In genomic region chr16:77807-78443, GRCh38 we compare ENCODE assay signal across 1 cellular context.
A peak's percentile ranks its signal among the peaks of the same experiment; 100 is the strongest.
TF ChIP-seq lines count a peak whose summit lies in the region.

Gene MPG, plus strand, starts transcription at chr16:78225. Its CDS starts 85 bp downstream, at chr16:78310.

TF ChIP-seq in K562, 482 proteins besides CTCF, POLR2A, EP300 and RAD21 (continued from another document and continues in another):
- TF ChIP-seq MGA (IDR thresholded peaks at IDR 0.05) (peak; percentile 50; the same call in 1 of the 2 replicates), RUNX1 (IDR thresholded peaks at IDR 0.05; ENCODE audit: low read depth) (no peak), SPI1 (IDR thresholded peaks at IDR 0.05; ENCODE audit: borderline replicate concordance, low read depth, low read length) (no peak), ZBTB2 (IDR thresholded peaks at IDR 0.05) (no peak), ZNF12 (CRISPR knock-in tag; IDR thresholded peaks at IDR 0.05) (no peak), NR2F6 (CRISPR knock-in tag; IDR thresholded peaks at IDR 0.05) (no peak), CEBPZ (IDR thresholded peaks at IDR 0.05; ENCODE audit: borderline replicate concordance, low read depth, low read length) (no peak), MLX (CRISPR knock-in tag; conservative IDR thresholded peaks at IDR 0.05) (no peak), BDP1 (IDR thresholded peaks at IDR 0.05; ENCODE audit: insufficient read depth, insufficient read length) (no peak), CBFA2T2 (conservative IDR thresholded peaks at IDR 0.05) (no peak), STAT5A (IDR thresholded peaks at IDR 0.05; ENCODE audit: borderline replicate concordance, low read length) (no peak), KDM1A (IDR thresholded peaks at IDR 0.05) (no peak), NCOA2 (IDR thresholded peaks at IDR 0.05; ENCODE audit: partially characterized antibody in 2 of 2) (no peak), TCFL5 (CRISPR knock-in tag; conservative IDR thresholded peaks at IDR 0.05) (no peak), RNF219 (CRISPR knock-in tag; IDR thresholded peaks at IDR 0.05) (no peak), TCF7L2 (IDR thresholded peaks at IDR 0.05; ENCODE audit: low read depth, low read length) (no peak), CBFB (CRISPR knock-in tag; IDR thresholded peaks at IDR 0.05) (no peak), SMARCC2 (IDR thresholded peaks at IDR 0.05; ENCODE audit: low read depth) (no peak), CXXC5 (CRISPR knock-in tag; IDR thresholded peaks at IDR 0.05) (peak; percentile 71; the same call in 1 of the 2 replicates), ZKSCAN8 (CRISPR knock-in tag; IDR thresholded peaks at IDR 0.05) (no peak), U2AF1 (optimal IDR thresholded peaks at IDR 0.05; ENCODE audit: low read depth, low read length) (no peak), PHF20 (IDR thresholded peaks at IDR 0.05; ENCODE audit: partially characterized antibody) (peak; percentile 8), ZBTB7A (IDR thresholded peaks at IDR 0.05; ENCODE audit: borderline replicate concordance, control insufficient read depth, low read depth, low read length) (peak; percentile 85; the same call in 1 of the 2 replicates), MAFK (IDR thresholded peaks at IDR 0.05; ENCODE audit: low read length) (no peak), SRSF9 (IDR thresholded peaks at IDR 0.05; ENCODE audit: borderline replicate concordance, low read depth, low read length) (no peak), ELF1 (tag; IDR thresholded peaks at IDR 0.05) (peak; percentile 77), HBP1 (CRISPR knock-in tag; IDR thresholded peaks at IDR 0.05) (no peak), ZNF280B (CRISPR knock-in tag; IDR thresholded peaks at IDR 0.05) (no peak), ZNF830 (CRISPR knock-in tag; IDR thresholded peaks at IDR 0.05) (no peak), BRCA1 (IDR thresholded peaks at IDR 0.05) (no peak), BRCA1 (CRISPR knock-in tag; IDR thresholded peaks at IDR 0.05) (0 out of 2 replicates have a peak, but pooled peaks have one; percentile 38), HMGN3 (IDR thresholded peaks at IDR 0.05; ENCODE audit: borderline replicate concordance, extremely low read depth, insufficient read length, low read depth, low read length) (peak; percentile 53), SMARCE1 (IDR thresholded peaks at IDR 0.05) (no peak), RFX5 (IDR thresholded peaks at IDR 0.05; ENCODE audit: low read depth, low read length) (no peak), IRF1 (CRISPR knock-in tag; IDR thresholded peaks at IDR 0.05; ENCODE audit: borderline replicate concordance) (no peak), SRF (CRISPR knock-in tag; IDR thresholded peaks at IDR 0.05) (no peak), ZNF76 (CRISPR knock-in tag; IDR thresholded peaks at IDR 0.05; ENCODE audit: borderline replicate concordance) (no peak), POLR2H (tag; IDR thresholded peaks at IDR 0.05; ENCODE audit: low read depth) (no peak), ZNF347 (CRISPR knock-in tag; IDR thresholded peaks at IDR 0.05; ENCODE audit: low read depth) (no peak)
